14 cellular contexts compared by ENCODE assay signal in the genomic region with DNA sequence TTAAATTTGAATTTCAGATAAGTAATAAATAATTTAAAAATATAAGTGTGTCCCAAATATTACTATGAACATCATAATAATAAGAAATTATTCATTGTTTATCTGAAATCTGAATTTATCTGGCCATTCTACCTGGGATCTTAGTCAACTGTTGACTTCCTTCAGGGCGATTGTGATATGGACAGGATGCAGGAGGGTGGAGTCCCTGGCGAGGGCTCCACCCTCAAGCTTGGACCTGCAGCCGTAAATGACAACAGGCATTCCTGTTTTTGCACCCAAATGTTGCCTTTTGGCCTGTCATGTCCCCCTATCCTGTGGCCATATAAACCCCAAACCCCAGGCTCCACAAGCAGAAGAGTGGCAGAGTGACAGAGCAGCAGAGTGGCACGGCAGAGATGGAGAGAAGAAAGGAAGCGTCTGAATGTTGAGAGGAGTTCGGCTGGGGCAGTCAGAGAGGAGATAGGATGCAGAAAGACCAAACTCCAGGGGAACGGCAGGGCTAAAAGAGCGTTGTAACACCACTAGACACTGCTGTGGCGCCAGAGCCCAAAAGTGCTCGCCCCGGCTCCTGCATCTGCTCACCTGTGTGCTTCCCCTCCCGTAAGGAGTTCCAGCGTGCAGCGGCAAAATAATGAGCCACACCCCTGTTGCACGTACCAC. TPM values are rescaled to one million over a fixed set of nuclear protein-coding genes. Genes with fewer than 3 reads are reported as not detected.
DNase-seq lines count a peak whose midpoint lies in the region; ATAC-seq, FAIRE-seq and TF ChIP-seq lines count a peak whose summit lies in the region.
"Had no signal": no experiment of that assay in that cellular context is flagged by ENCODE, and none has a peak within 500 bp of the region (broad histone marks: within the 10 kb centered on the region; RNA-seq: fewer than 3 reads in every experiment).

No MANE protein-coding gene starts in this region.

- FAIRE-seq in H1 (lab: Jason Lieb, UNC): no peak

- no peak overlapping the region for H2BK120ac ChIP-seq in H1 (replicated peaks; ENCODE audit: low read depth, low read length)

- H3K56ac ChIP-seq in H1 (replicated peaks; ENCODE audit: insufficient read length, low read depth, low read length): no peak overlapping the region

- DNase-seq in DMS79 (lab: John Stamatoyannopoulos, UW) (peak; percentile 30), NCI-H1105 (lab: John Stamatoyannopoulos, UW) (peak; percentile 38), H1 (ENCODE audit: low read depth in 1 of 2, low spot score in 2 of 2) (no peak), pons (ENCODE audit: low spot score) (peak; percentile 35), HEK293T (ENCODE audit: extremely low spot score) (no peak), GDM1 (lab: John Stamatoyannopoulos, UW) (no peak), NCI-H2196 treated with DMSO at 0.1 percent for 48 hours (lab: John Stamatoyannopoulos, UW; ENCODE audit: unreplicated experiment) (no peak)
- DNase-seq: activated effector memory CD4-positive, alpha-beta T cell treated with anti-CD3 and anti-CD28 coated beads, Interleukin-2, amount 50 U/mL, for 16 hours; CD4-positive, alpha-beta T cell; islet precursor cell; NCI-H524 treated with DMSO at 0.1 percent for 48 hours; stimulated activated CD4-positive, alpha-beta T cell treated with anti-CD3 and anti-CD28 coated beads, Interleukin-15, amount 100 ng/mL, for 24 hours had no signal

- no peak for TF ChIP-seq RAD21 in H1 (IDR thresholded peaks at IDR 0.05 in 1 of 2, conservative IDR thresholded peaks at IDR 0.05 in 1 of 2; ENCODE audit: low read depth in 2 of 2, low read length in 2 of 2)

- H3K79me2 ChIP-seq in H1 (ENCODE audit: control insufficient read depth in 1 of 2, insufficient read depth in 2 of 2, low read length in 2 of 2): no peaks in the 10 kb centered on the region

- no peak overlapping the region for H2BK5ac ChIP-seq in H1 (ENCODE audit: low read depth, low read length)

- no peak overlapping the region for H4K5ac ChIP-seq in H1 (ENCODE audit: insufficient read length, low read depth, low read length)

- 0 out of 2 replicates have a peak overlapping the region, but pooled peaks have one; percentile 61 for H2BK15ac ChIP-seq in H1 (ENCODE audit: low read length)

- no peak overlapping the region; the same call in 1 of the 2 replicates for H2AFZ ChIP-seq in H1 (ENCODE audit: low read length)

- H4K8ac ChIP-seq in H1 (ENCODE audit: extremely low read depth, insufficient read depth, low read length): no peak overlapping the region

- no peak overlapping the region for H4K91ac ChIP-seq in H1 (replicated peaks; ENCODE audit: insufficient read length, low read length)

- no peak overlapping the region for H3K27ac ChIP-seq in H1 (ENCODE audit: low read depth, low read length)

- no peak for TF ChIP-seq POLR2A in H1 (IDR thresholded peaks at IDR 0.05; ENCODE audit: control extremely low read depth in 1 of 2, low read depth in 2 of 2, low read length in 2 of 2)

- 0 out of 2 replicates have a peak overlapping the region, but pooled peaks have one; percentile 19 for H2BK12ac ChIP-seq in H1 (ENCODE audit: low read depth, low read length)

- 91% methylated on average over 14 of the region's 15 CpGs; no CpG with 5 or more reads in 1 of the 2 experiments for WGBS in H1 (ENCODE audit: extremely low coverage in 1 of 2, insufficient coverage in 1 of 2, insufficient read length in 1 of 2, insufficient replicate concordance in 2 of 2, low coverage in 1 of 2, low lambda C conversion rate in 2 of 2, missing lambda C conversion rate in 1 of 2), 2 experiments

- no peak overlapping the region for H3K23ac ChIP-seq in H1 (ENCODE audit: insufficient read length)

- POLR2A ChIA-PET in H1 (lab: Charles Lee; ENCODE audit: partially characterized antibody): no interaction called here
- POLR2A ChIA-PET in HEK293T (lab: Yijun Ruan, JAX): no interaction called here

- H4K20me1 ChIP-seq in H1 (replicated peaks in 1 of 2; ENCODE audit: control insufficient read depth in 1 of 2, insufficient read depth in 2 of 2, low read length in 2 of 2): no peaks in the 10 kb centered on the region

- H3K9me3 ChIP-seq in H1 (ENCODE audit: insufficient read depth in 2 of 2, low read depth in 1 of 2, low read length in 1 of 2): no peaks in the 10 kb centered on the region

- H3K4me2 ChIP-seq in H1 (ENCODE audit: insufficient read depth in 1 of 2, low read depth in 2 of 2, low read length in 2 of 2): no peak overlapping the region

- no peaks in the 10 kb centered on the region for H3K23me2 ChIP-seq in H1 (ENCODE audit: low read depth, low read length)

- H3K14ac ChIP-seq in H1 (ENCODE audit: insufficient read length): no peak overlapping the region

- H3K27me3 ChIP-seq in H1 (replicated peaks in 1 of 4; ENCODE audit: control insufficient read depth in 3 of 4, extremely low read depth in 1 of 4, insufficient read depth in 3 of 4, low read length in 3 of 4): no peaks in the 10 kb centered on the region

- peaks cover 0 to 4% (median 1%) of the 10 kb centered on the region in 4 experiments; a peak in 1 of 7 replicates for H3K4me1 ChIP-seq in H1 (replicated peaks in 1 of 4; ENCODE audit: control insufficient read depth in 3 of 4, insufficient read depth in 4 of 4, low read length in 3 of 4)

- no peak overlapping the region for H2BK20ac ChIP-seq in H1 (ENCODE audit: low read length)

- no peaks in the 10 kb centered on the region for H3K36me3 ChIP-seq in H1 (ENCODE audit: control insufficient read depth in 2 of 4, insufficient read depth in 4 of 4, low read length in 3 of 4)

- ATAC-seq in HG03565 (IDR thresholded peaks at IDR 0.05; ENCODE audit: unreplicated experiment): no peak
- ATAC-seq: activated CD4-positive, CD25-positive, alpha-beta regulatory T cell treated with anti-CD3 and anti-CD28 coated beads, Interleukin-2, amount 50 U/mL, for 24 hours had no signal

- no peak for TF ChIP-seq CTCF in H1 (IDR thresholded peaks at IDR 0.05; ENCODE audit: control extremely low read depth in 1 of 3, insufficient read depth in 1 of 3, low read depth in 1 of 3, low read length in 3 of 3)

- no peak overlapping the region for H3K4me3 ChIP-seq in H1 (ENCODE audit: extremely low read depth in 1 of 4, insufficient read depth in 2 of 4, low read depth in 3 of 4, low read length in 4 of 4)

- CTCF ChIA-PET in H1 (lab: Charles Lee; ENCODE audit: partially characterized antibody): no interaction called here
- CTCF ChIA-PET in HEK293T (lab: Yijun Ruan, JAX): no interaction called here

- H3K79me1 ChIP-seq in H1 (ENCODE audit: low read depth, low read length): no peaks in the 10 kb centered on the region

- no peak overlapping the region for H3K18ac ChIP-seq in H1 (ENCODE audit: extremely low read depth, low read length)

- H2AK5ac ChIP-seq in H1 (ENCODE audit: low read depth, low read length): no peak overlapping the region

- no peak overlapping the region for H3K4ac ChIP-seq in H1 (replicated peaks; ENCODE audit: insufficient read length, low read depth, low read length)

- TF ChIP-seq EP300 in H1 (IDR thresholded peaks at IDR 0.05; ENCODE audit: borderline replicate concordance in 1 of 2, low read depth in 2 of 2, low read length in 2 of 2): no peak

- H3K9ac ChIP-seq in H1 (replicated peaks in 1 of 4; ENCODE audit: extremely low read depth in 1 of 4, low read depth in 3 of 4, low read length in 3 of 4): no peak overlapping the region

TF ChIP-seq in H1, 55 proteins besides CTCF, POLR2A, EP300 and RAD21 (continues in another document):
- TF ChIP-seq POLR2AphosphoS5 (IDR thresholded peaks at IDR 0.05; ENCODE audit: low read depth, low read length): no peak
- no peak for TF ChIP-seq CEBPB (IDR thresholded peaks at IDR 0.05; ENCODE audit: low read depth, low read length)
- TF ChIP-seq, protein P1, sequence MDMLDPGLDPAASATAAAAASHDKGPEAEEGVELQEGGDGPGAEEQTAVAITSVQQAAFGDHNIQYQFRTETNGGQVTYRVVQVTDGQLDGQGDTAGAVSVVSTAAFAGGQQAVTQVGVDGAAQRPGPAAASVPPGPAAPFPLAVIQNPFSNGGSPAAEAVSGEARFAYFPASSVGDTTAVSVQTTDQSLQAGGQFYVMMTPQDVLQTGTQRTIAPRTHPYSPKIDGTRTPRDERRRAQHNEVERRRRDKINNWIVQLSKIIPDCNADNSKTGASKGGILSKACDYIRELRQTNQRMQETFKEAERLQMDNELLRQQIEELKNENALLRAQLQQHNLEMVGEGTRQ (IDR thresholded peaks at IDR 0.05; ENCODE audit: low read length): no peak
- TF ChIP-seq RXRA (IDR thresholded peaks at IDR 0.05; ENCODE audit: insufficient read depth, low read depth, low read length): no peak
- TF ChIP-seq ZNF274 (IDR thresholded peaks at IDR 0.05; ENCODE audit: borderline replicate concordance, extremely low read depth, low read length): no peak
- no peak for TF ChIP-seq FOSL1 (IDR thresholded peaks at IDR 0.05; ENCODE audit: insufficient read depth, low read depth, low read length)

TF ChIP-seq in HEK293T, 16 proteins besides CTCF, POLR2A, EP300 and RAD21:
- TF ChIP-seq LEF1 (IDR thresholded peaks at IDR 0.05; ENCODE audit: borderline replicate concordance) (no peak), SUZ12 (IDR thresholded peaks at IDR 0.05) (no peak), TARDBP (IDR thresholded peaks at IDR 0.05) (no peak), FOXM1 (IDR thresholded peaks at IDR 0.05; ENCODE audit: borderline replicate concordance) (no peak), NFRKB (IDR thresholded peaks at IDR 0.05) (no peak)

RNA-seq across cellular contexts. Expression of a gene that starts 39.4 kb away (rescaled TPM):
- 25.1 and 25.3 TPM in 2 replicates for total RNA-seq in H1 (2021; fragmentation: NEBNext Ultra II Directional; extraction: Animal tissue kit (Norgen Biotek cat#: 25700))
- polyA plus RNA-seq in H1 (2011; rRNA removed): 8.8 and 10.5 TPM in 2 replicates
- 10.8 TPM for polyA plus RNA-seq in H1 (2011; cell fraction: cytosol; rRNA removed)
- 6.0 TPM for polyA plus RNA-seq in H1 (2011; cell fraction: nucleus; rRNA removed)
- 14.8 to 24.7 TPM (median 18.1 TPM) in 4 replicates for polyA plus RNA-seq in H1 (2012, experiment 1 of 2)
- polyA plus RNA-seq in H1 (2012, experiment 2 of 2): 2.9 TPM
- 14.4 TPM for polyA plus RNA-seq in H1 (2013, experiment 1 of 2)
- 15.9 TPM for polyA plus RNA-seq in H1 (2013, experiment 2 of 2)
- 32.5 and 36.2 TPM in 2 replicates for polyA minus RNA-seq in H1 (2011; rRNA and poly(A)+ RNA removed)
- 10.7 TPM for polyA minus RNA-seq in H1 (2011; cell fraction: cytosol; rRNA and poly(A)+ RNA removed)
- 37.8 TPM for polyA minus RNA-seq in H1 (2011; cell fraction: nucleus; rRNA and poly(A)+ RNA removed)

Comparison
In these comparisons a context has a peak if more than half of its experiments do, and no peak if none do; other contexts are left out.
1. DNase-seq: peak in DMS79 (single experiment), NCI-H1105 (single experiment) and pons (single experiment); none in H1 (0 of 2), HEK293T (single experiment), GDM1 (single experiment) and NCI-H2196 treated with DMSO at 0.1 percent for 48 hours (single experiment).